8 cellular contexts compared by ENCODE assay signal in genomic region chr4:139085141-139085540, GRCh38.
DNase-seq lines count a peak whose midpoint lies in the region; ATAC-seq and TF ChIP-seq lines count a peak whose summit lies in the region.

No MANE protein-coding gene starts in this region.

- peak overlapping the region; percentile 85 to 97 (median 92); a peak in 16 of 22 replicates for H3K9ac ChIP-seq in BLaER1 treated with 17β-estradiol and CSF1 and Interleukin-3, amounts not matched to agents 10 nM and 100 nM

- H3K4me2 ChIP-seq in BLaER1 treated with 17β-estradiol and CSF1 and Interleukin-3, amounts not matched to agents 10 nM and 100 nM, result peak overlapping the region; percentile 71 to 94 (median 84); a peak in 20 of 22 replicates

- peak overlapping the region; percentile 79 to 96 (median 90); a peak in 19 of 20 replicates for H3K4me3 ChIP-seq in BLaER1 treated with 17β-estradiol and CSF1 and Interleukin-3, amounts not matched to agents 10 nM and 100 nM
- H3K4me3 ChIP-seq in HL-60 (replicated peaks; ENCODE audit: insufficient read depth, low read length) (no peak overlapping the region), left lung (peak overlapping the region in 1 of 2 donors; percentile 66)

- TF ChIP-seq CTCF in HL-60 (IDR thresholded peaks at IDR 0.05; ENCODE audit: insufficient read depth, low read length) (no peak), left lung (IDR thresholded peaks at IDR 0.05) (peak in 1 of 2 donors; percentile 19)

- intact Hi-C loops in left lung (cut with DNase I), result loop anchor here in 1 of 2 donors (10.0 kb wide), 1 partner anchor 50 kb away; no protein-coding TSS in a partner anchor

- H3K4me1 ChIP-seq in BLaER1 treated with 17β-estradiol and CSF1 and Interleukin-3, amounts not matched to agents 10 nM and 100 nM, result peaks cover 29 to 43% (median 34%) of the 10 kb centered on the region in 10 experiments
- H3K4me1 ChIP-seq in left lung, result peaks cover 20 to 35% of the 10 kb centered on the region in 2 donors

- H4K20me1 ChIP-seq in BLaER1 treated with 17β-estradiol and CSF1 and Interleukin-3, amounts not matched to agents 10 nM and 100 nM, result peaks cover 18 to 57% (median 25%) of the 10 kb centered on the region in 11 experiments; a peak in 19 of 22 replicates

- peak overlapping the region in 10 of 11 experiments; percentile 88 to 98 (median 96); a peak in 19 of 22 replicates for H3K27ac ChIP-seq in BLaER1 treated with 17β-estradiol and CSF1 and Interleukin-3, amounts not matched to agents 10 nM and 100 nM
- H3K27ac ChIP-seq in HL-60 (replicated peaks) (peak overlapping the region; percentile 92), left lung (peak overlapping the region; percentile 94 to 95)

- DNase-seq in HL-60 (ENCODE audit: low read depth in 1 of 2, low spot score in 1 of 2) (no peak), amniotic epithelial cell (ENCODE audit: low read depth) (peak; percentile 29), left lung (no peak), islet precursor cell (no peak), NCI-H1930 (lab: John Stamatoyannopoulos, UW) (no peak)
- DNase-seq in stimulated activated naive CD4-positive, alpha-beta T cell treated with Interleukin-2 at 50 U/mL for 16 hours (lab: John Stamatoyannopoulos, UW), result no peak
- no peak for DNase-seq in activated CD8-positive, alpha-beta memory T cell treated with anti-CD3 and anti-CD28 coated beads, Interleukin-2, amount 50 U/mL, for 4 hours

- peaks cover 0 to 19% (median 4%) of the 10 kb centered on the region in 11 experiments; a peak in 5 of 22 replicates for H3K36me3 ChIP-seq in BLaER1 treated with 17β-estradiol and CSF1 and Interleukin-3, amounts not matched to agents 10 nM and 100 nM
- H3K36me3 ChIP-seq in left lung, result no peaks in the 10 kb centered on the region

- H3K9me3 ChIP-seq in BLaER1 treated with 17β-estradiol and CSF1 and Interleukin-3, amounts not matched to agents 10 nM and 100 nM (replicated peaks in 1 of 11), result no peaks in the 10 kb centered on the region
- no peaks in the 10 kb centered on the region for H3K9me3 ChIP-seq in left lung

- ATAC-seq in left lung, result no peak

- H3K27me3 ChIP-seq in BLaER1 treated with 17β-estradiol and CSF1 and Interleukin-3, amounts not matched to agents 10 nM and 100 nM, result no peaks in the 10 kb centered on the region
- H3K27me3 ChIP-seq in HL-60 (ENCODE audit: insufficient read depth, poor library complexity, severe bottlenecking) (no peaks in the 10 kb centered on the region), left lung (no peaks in the 10 kb centered on the region)
